8 cellular contexts compared by ENCODE assay signal in genomic region chr13:23799945-23800344, GRCh38.
DNase-seq lines count a peak whose midpoint lies in the region; ATAC-seq and TF ChIP-seq lines count a peak whose summit lies in the region.

No MANE protein-coding gene starts in this region.

- H3K4me3 Mint-ChIP-seq in glutamatergic neuron (ENCODE audit: unreplicated experiment) (no peak overlapping the region), endothelial cell (ENCODE audit: unreplicated experiment) (no peak overlapping the region)

- H3K27ac Mint-ChIP-seq in glutamatergic neuron (ENCODE audit: unreplicated experiment) (peak overlapping the region; percentile 33), endothelial cell (ENCODE audit: unreplicated experiment) (no peak overlapping the region)

- H3K27me3 ChIP-seq in GM06990 (replicated peaks; ENCODE audit: control insufficient read depth, insufficient read depth, low read length): no peaks in the 10 kb centered on the region

- ATAC-seq in GM19467 (IDR thresholded peaks at IDR 0.05; ENCODE audit: unreplicated experiment) (peak; percentile 85), HG03442 (IDR thresholded peaks at IDR 0.05; ENCODE audit: unreplicated experiment) (peak; percentile 95)

- peak; percentile 37 for DNase-seq in GM06990 (ENCODE audit: extremely low read depth, insufficient read length)
- no peak for DNase-seq in glutamatergic neuron
- no peak for DNase-seq in endothelial cell (ENCODE audit: low spot score)
- DNase-seq in NAMALWA (ENCODE audit: low spot score): no peak
- DNase-seq in SHP77 treated with DMSO at 0.1 percent for 48 hours (lab: John Stamatoyannopoulos, UW): no peak
- no peak for DNase-seq in AML-193 (lab: John Stamatoyannopoulos, UW)

- no peaks in the 10 kb centered on the region; the same call in 1 of the 2 replicates for H3K36me3 ChIP-seq in GM06990 (ENCODE audit: control insufficient read depth, insufficient read depth, low read length)

- TF ChIP-seq CTCF in GM06990 (IDR thresholded peaks at IDR 0.05; ENCODE audit: insufficient read depth, low read length, poor library complexity, severe bottlenecking) (no peak), glutamatergic neuron (IDR thresholded peaks at IDR 0.05; ENCODE audit: partially characterized antibody, unreplicated experiment) (no peak), endothelial cell (IDR thresholded peaks at IDR 0.05; ENCODE audit: unreplicated experiment) (no peak)

- H3K9me3 Mint-ChIP-seq in glutamatergic neuron (ENCODE audit: unreplicated experiment): no peaks in the 10 kb centered on the region
- no peaks in the 10 kb centered on the region for H3K9me3 Mint-ChIP-seq in endothelial cell (ENCODE audit: unreplicated experiment)

- H3K4me1 Mint-ChIP-seq in glutamatergic neuron (ENCODE audit: low read depth, unreplicated experiment) (peaks cover 10% of the 10 kb centered on the region), endothelial cell (ENCODE audit: unreplicated experiment) (peaks cover 5% of the 10 kb centered on the region)

- H3K27me3 Mint-ChIP-seq in glutamatergic neuron (ENCODE audit: unreplicated experiment) (no peaks in the 10 kb centered on the region), endothelial cell (ENCODE audit: unreplicated experiment) (peaks cover 3% of the 10 kb centered on the region)

- H3K36me3 Mint-ChIP-seq in glutamatergic neuron (ENCODE audit: unreplicated experiment): peaks cover 18% of the 10 kb centered on the region
- H3K36me3 Mint-ChIP-seq in endothelial cell (ENCODE audit: low read depth, unreplicated experiment): peaks cover 7% of the 10 kb centered on the region

- H3K4me3 ChIP-seq in GM06990 (replicated peaks; ENCODE audit: low read depth, low read length): no peak overlapping the region
